1 cellular context compared by ENCODE assay signal in genomic region chr1:211258756-211259595, GRCh38.
TF ChIP-seq lines count a peak whose summit lies in the region.

Gene RCOR3 (plus strand): TSS chr1:211259366. CDS start chr1:211259561, 195 bp downstream.

TF ChIP-seq in WTC11, 78 proteins besides CTCF, POLR2A, EP300 and RAD21 (continued from another document):
- 0 out of 2 replicates have a peak, but pooled peaks have one; percentile 57 for TF ChIP-seq ARID4B (CRISPR knock-in tag; IDR thresholded peaks at IDR 0.05; ENCODE audit: borderline replicate concordance)
- TF ChIP-seq ERG (CRISPR knock-in tag; IDR thresholded peaks at IDR 0.05) = no peak
- TF ChIP-seq ELF4 (CRISPR knock-in tag; IDR thresholded peaks at IDR 0.05; ENCODE audit: low read depth) = 0 out of 2 replicates have a peak, but pooled peaks have one; percentile 70
- peak; percentile 72; the same call in 1 of the 2 replicates for TF ChIP-seq CREM (CRISPR knock-in tag; IDR thresholded peaks at IDR 0.05)
- TF ChIP-seq ZMAT4 (CRISPR knock-in tag; IDR thresholded peaks at IDR 0.05) = 0 out of 2 replicates have a peak, but pooled peaks have one; percentile 47
- no peak for TF ChIP-seq FOXJ3 (CRISPR knock-in tag; IDR thresholded peaks at IDR 0.05; ENCODE audit: borderline replicate concordance)
- TF ChIP-seq HMGA2 (CRISPR knock-in tag; IDR thresholded peaks at IDR 0.05) = no peak
- peak; percentile 54 for TF ChIP-seq SP1 (CRISPR knock-in tag; conservative IDR thresholded peaks at IDR 0.05)
- TF ChIP-seq CREB1 (CRISPR knock-in tag; IDR thresholded peaks at IDR 0.05) = no peak
- TF ChIP-seq ETV6 (CRISPR knock-in tag; IDR thresholded peaks at IDR 0.05) = peak; percentile 76
- TF ChIP-seq E2F5 (CRISPR knock-in tag; IDR thresholded peaks at IDR 0.05) = peak; percentile 81; the same call in 1 of the 2 replicates
- no peak for TF ChIP-seq FOXP4 (CRISPR knock-in tag; IDR thresholded peaks at IDR 0.05)
- TF ChIP-seq HMGXB4 (CRISPR knock-in tag; IDR thresholded peaks at IDR 0.05) = peak; percentile 97
- TF ChIP-seq MXD4 (CRISPR knock-in tag; IDR thresholded peaks at IDR 0.05; ENCODE audit: borderline replicate concordance) = no peak
- no peak for TF ChIP-seq ZNF263 (CRISPR knock-in tag; IDR thresholded peaks at IDR 0.05; ENCODE audit: low read depth)
- peak; percentile 73; the same call in 1 of the 2 replicates for TF ChIP-seq TEAD1 (CRISPR knock-in tag; IDR thresholded peaks at IDR 0.05)
- TF ChIP-seq ZNF281 (CRISPR knock-in tag; IDR thresholded peaks at IDR 0.05) = peak; percentile 15; the same call in 1 of the 2 replicates
- TF ChIP-seq ZNF423 (CRISPR knock-in tag; IDR thresholded peaks at IDR 0.05) = no peak
- TF ChIP-seq ZNF416 (CRISPR knock-in tag; IDR thresholded peaks at IDR 0.05) = peak; percentile 66; the same call in 1 of the 2 replicates
TF ChIP-seq in WTC11: peak in this region for 22.
